26 cellular contexts compared by ENCODE assay signal in the genomic region with DNA sequence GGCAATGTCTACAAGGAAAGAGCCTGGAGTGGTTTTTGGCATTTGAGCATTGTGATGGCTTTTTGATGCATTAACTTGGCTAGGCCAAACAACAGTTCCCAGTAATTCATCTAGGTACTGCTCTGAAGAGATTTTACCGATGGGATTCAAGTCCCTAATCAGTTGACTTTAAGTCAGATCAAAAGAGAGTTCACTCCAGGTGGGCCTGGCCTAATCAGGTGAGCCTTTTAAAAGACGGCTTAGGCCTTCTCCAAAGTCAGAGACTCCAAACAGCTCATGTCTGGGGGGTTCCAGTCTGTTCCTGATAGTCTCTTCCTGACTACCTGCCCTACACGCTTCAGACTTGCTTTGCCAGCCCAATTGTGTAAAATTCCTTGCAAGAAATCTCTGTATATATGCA.
"Had no signal": no experiment of that assay in that cellular context is flagged by ENCODE, and none has a peak within 500 bp of the region (broad histone marks: within the 10 kb centered on the region; RNA-seq: fewer than 3 reads in every experiment).

No MANE protein-coding gene starts in this region.

- H3K27me3 ChIP-seq: colonic mucosa, esophagus squamous epithelium, gastrocnemius medialis, heart right ventricle had no signal

- H3K9me3 ChIP-seq: colonic mucosa, esophagus squamous epithelium, gastrocnemius medialis, heart right ventricle, left ventricle myocardium inferior, lower lobe of right lung, mucosa of descending colon had no signal

- H3K36me3 ChIP-seq: colonic mucosa had no signal

- H3K27ac ChIP-seq: colonic mucosa, epithelial cell of prostate, esophagus squamous epithelium, gastrocnemius medialis, heart right ventricle, left ventricle myocardium inferior, lower lobe of right lung had no signal

- DNase-seq: colonic mucosa; cortex of kidney; effector CD8-positive, alpha-beta T cell; effector memory CD8-positive, alpha-beta T cell; endodermal cell; erythroblast; esophagus squamous epithelium; foreskin fibroblast; foreskin melanocyte; gastrocnemius medialis; glutamatergic neuron; head of caudate nucleus; heart right ventricle; hippocampal formation; left cardiac atrium; left ventricle myocardium inferior; lower lobe of right lung; mesenchymal stem cell; mucosa of descending colon; naive B cell; naive thymus-derived CD8-positive, alpha-beta T cell had no signal

- H3K4me1 ChIP-seq: colonic mucosa, esophagus squamous epithelium, gastrocnemius medialis, heart right ventricle, left ventricle myocardium inferior, lower lobe of right lung had no signal

- FAIRE-seq: endometrium, islet of Langerhans, keratinocyte had no signal

- H3K4me3 ChIP-seq: colonic mucosa, esophagus squamous epithelium, gastrocnemius medialis, heart right ventricle, left ventricle myocardium inferior, lower lobe of right lung, mucosa of descending colon had no signal

- ATAC-seq: effector memory CD8-positive, alpha-beta T cell; esophagus mucosa; gastrocnemius medialis; heart right ventricle; left cardiac atrium; lower lobe of right lung; mucosa of descending colon; naive thymus-derived CD8-positive, alpha-beta T cell had no signal
